Comparison of ENCODE assay signal across 12 cellular contexts in genomic region chr12:25135531-25136154, GRCh38. TPM values are rescaled to one million over a fixed set of nuclear protein-coding genes. Genes with fewer than 3 reads are reported as not detected.
DNase-seq lines count a peak whose midpoint lies in the region; ATAC-seq, FAIRE-seq and TF ChIP-seq lines count a peak whose summit lies in the region.
"Had no signal": no experiment of that assay in that cellular context is flagged by ENCODE, and none has a peak within 500 bp of the region (broad histone marks: within the 10 kb centered on the region; RNA-seq: fewer than 3 reads in every experiment).

No MANE protein-coding gene starts in this region.

- intact Hi-C loops in gastrocnemius medialis (cut with DNase I; ENCODE audit: low total_unique reads), result no loop called here

- TF ChIP-seq CTCF in bronchial epithelial cell (IDR thresholded peaks at IDR 0.05; ENCODE audit: insufficient read depth, low read length, severe bottlenecking), result peak; percentile 25
- TF ChIP-seq CTCF in gastrocnemius medialis (IDR thresholded peaks at IDR 0.05 in 4 of 5, conservative IDR thresholded peaks at IDR 0.05 in 1 of 5), result no peak
- no peak for TF ChIP-seq CTCF in GM13976 (IDR thresholded peaks at IDR 0.05; ENCODE audit: borderline replicate concordance, control extremely low read depth, extremely low read depth, insufficient read depth, missing control alignments)

- no peaks in the 10 kb centered on the region for H3K9me3 ChIP-seq in gastrocnemius medialis

- no peak overlapping the region for H3K27ac ChIP-seq in gastrocnemius medialis

- FAIRE-seq in bronchial epithelial cell (lab: Jason Lieb, UNC), result peak; percentile 50
- FAIRE-seq: endothelial cell of umbilical vein, kidney had no signal

- no peak for ATAC-seq in gastrocnemius medialis

- H3K36me3 ChIP-seq in bronchial epithelial cell (ENCODE audit: control insufficient read depth, insufficient read depth, low read length), result no peaks in the 10 kb centered on the region
- H3K36me3 ChIP-seq in gastrocnemius medialis, result no peaks in the 10 kb centered on the region

- TF ChIP-seq POLR2A in gastrocnemius medialis (IDR thresholded peaks at IDR 0.05), result no peak

- no peaks in the 10 kb centered on the region for H3K4me1 ChIP-seq in gastrocnemius medialis

- H3K27me3 ChIP-seq in bronchial epithelial cell (ENCODE audit: control insufficient read depth, insufficient read depth, low read length), result no peaks in the 10 kb centered on the region
- no peaks in the 10 kb centered on the region for H3K27me3 ChIP-seq in gastrocnemius medialis

- in situ Hi-C loops in gastrocnemius medialis (cut with MboI; ENCODE audit: low sequenced_read_pairs in 4 of 4), result no loop called here
- in situ Hi-C loops in GM13976 (cut with MboI; ENCODE audit: low sequenced_read_pairs, unreplicated experiment), result no loop called here

- H3K4me3 ChIP-seq in bronchial epithelial cell (ENCODE audit: low read depth, low read length) (no peak overlapping the region), gastrocnemius medialis (no peak overlapping the region)

- peak; percentile 17 for DNase-seq in stimulated activated CD4-positive, alpha-beta T cell treated with anti-CD3 and anti-CD28 coated beads, Interleukin-1b, Interleukin-23, amount 100 ng/mL, for 48 hours
- no peak for DNase-seq in stimulated activated CD4-positive, alpha-beta T cell treated with anti-CD3 and anti-CD28 coated beads, Interleukin-4, amount 100 ng/mL, for 24 hours
- DNase-seq in NCI-H345 (lab: John Stamatoyannopoulos, UW) (peak; percentile 93), bronchial epithelial cell (ENCODE audit: low read depth) (peak; percentile 93), gastrocnemius medialis (no peak), GM13976 (ENCODE audit: low spot score) (no peak), GDM1 (lab: John Stamatoyannopoulos, UW) (no peak), AML-193 (lab: John Stamatoyannopoulos, UW) (no peak)
- DNase-seq: activated B cell treated with CpG ODN at 0.5 μM for 24 hours, kidney, nucleus accumbens had no signal

RNA-seq across cellular contexts. Expression of gene DNAI7, which starts 59.3 kb away (rescaled TPM):
- 0.13 TPM in 1 of 2 replicates, not detected in the other for total RNA-seq in bronchial epithelial cell
- total RNA-seq in gastrocnemius medialis, result not detected
- total RNA-seq: endothelial cell of umbilical vein had no signal

RNA-seq across cellular contexts. Expression of gene ETFRF1, which starts 59.4 kb away (rescaled TPM):
- total RNA-seq in bronchial epithelial cell (7.9 and 10.8 TPM in 2 replicates), gastrocnemius medialis (100 to 1,000 TPM in 1 of 4 donors, 10 to 100 TPM in 3; 45.9 to 105 (median 74.6) TPM)

Comparison
In these comparisons a context has a peak if more than half of its experiments do, and no peak if none do; other contexts are left out.
1. DNase-seq: peak in stimulated activated CD4-positive, alpha-beta T cell treated with anti-CD3 and anti-CD28 coated beads, Interleukin-1b, Interleukin-23, amount 100 ng/mL, for 48 hours (single experiment), NCI-H345 (single experiment) and bronchial epithelial cell (single experiment); none in stimulated activated CD4-positive, alpha-beta T cell treated with anti-CD3 and anti-CD28 coated beads, Interleukin-4, amount 100 ng/mL, for 24 hours (single experiment), gastrocnemius medialis (0 of 2), GM13976 (single experiment), GDM1 (single experiment) and AML-193 (0 of 2).